Comparison of ENCODE assay signal across 10 cellular contexts in the genomic region with DNA sequence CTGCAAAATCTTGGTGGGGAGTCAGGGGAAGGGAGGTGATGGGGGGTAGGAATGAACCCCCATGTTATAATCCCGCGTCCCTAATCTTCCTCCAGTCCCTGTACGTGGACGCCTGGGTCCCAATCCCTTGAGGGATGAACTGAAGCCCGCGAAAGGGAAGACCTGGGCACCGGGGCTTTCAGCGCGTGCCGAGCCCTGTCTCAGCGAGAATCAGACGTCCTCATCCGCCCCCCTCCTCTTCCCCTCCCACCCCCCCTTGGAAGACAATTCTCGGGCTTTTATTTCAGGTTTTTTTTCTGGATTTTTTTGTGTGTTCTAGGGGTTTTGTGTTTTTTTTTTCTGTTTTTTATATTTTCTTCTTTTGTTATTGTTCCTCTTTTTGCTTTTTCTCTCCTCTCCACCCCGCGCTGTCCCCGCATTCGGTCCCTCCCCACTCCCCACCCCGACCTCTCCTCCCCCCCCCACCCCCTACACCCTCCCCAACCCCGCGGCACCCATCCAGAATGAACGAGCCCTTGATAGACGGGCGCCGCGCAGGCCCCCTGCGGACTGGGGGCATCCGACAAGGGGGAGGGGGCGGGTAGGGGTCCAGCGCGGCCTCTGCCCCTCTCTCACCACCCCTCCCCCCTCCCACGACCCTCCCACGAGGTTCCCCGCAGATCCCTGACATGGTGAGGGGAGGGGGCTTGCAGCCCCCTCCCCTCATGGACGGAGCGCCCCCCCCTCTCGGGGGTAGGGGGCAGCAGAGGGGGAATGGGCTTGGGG. TPM values are rescaled to one million over a fixed set of nuclear protein-coding genes. Genes with fewer than 3 reads are reported as not detected.
DNase-seq lines count a peak whose midpoint lies in the region; ATAC-seq and FAIRE-seq lines count a peak whose summit lies in the region.
"Had no signal": no experiment of that assay in that cellular context is flagged by ENCODE, and none has a peak within 500 bp of the region (broad histone marks: within the 10 kb centered on the region; RNA-seq: fewer than 3 reads in every experiment).

No MANE protein-coding gene starts in this region.

- no peaks in the 10 kb centered on the region; the same call in 1 of the 2 replicates for H3K27me3 ChIP-seq in iPS-20b (ENCODE audit: insufficient read depth, low read length)
- peaks cover 35 to 47% (median 39%) of the 10 kb centered on the region in 5 donors for H3K27me3 ChIP-seq in subcutaneous abdominal adipose tissue (ENCODE audit: control insufficient read depth in 5 of 5, insufficient read depth in 4 of 5, low read length in 5 of 5)

- H3K4me3 ChIP-seq in iPS-20b (ENCODE audit: low read length) (peak overlapping the region; percentile 76; the same call in 1 of the 2 replicates), subcutaneous abdominal adipose tissue (ENCODE audit: low read depth in 1 of 5, low read length in 5 of 5) (peak overlapping the region in 3 of 5 donors; percentile 29 to 63 (median 60))

- H3K36me3 Mint-ChIP-seq in activated naive CD4-positive, alpha-beta T cell treated with anti-CD3 and anti-CD28 coated beads, Interleukin-2, amount 10 ng/mL, durations not matched to agents 7 days and 5 days, result peaks cover 3% of the 10 kb centered on the region
- H3K36me3 Mint-ChIP-seq in T-helper 17 cell (ENCODE audit: low read depth), result peaks cover 8% of the 10 kb centered on the region

- no peak overlapping the region for H3K27ac ChIP-seq in iPS-20b (ENCODE audit: low read length)
- H3K27ac ChIP-seq in subcutaneous abdominal adipose tissue (ENCODE audit: low read depth, low read length), result no peak overlapping the region

- H3K9me3 ChIP-seq in T-helper 17 cell (ENCODE audit: control insufficient read depth, low read length, poor library complexity, severe bottlenecking) (peaks cover 2% of the 10 kb centered on the region), iPS-20b (ENCODE audit: insufficient read depth, low read depth, low read length) (peaks cover 48% of the 10 kb centered on the region), subcutaneous abdominal adipose tissue (ENCODE audit: control insufficient read depth in 5 of 5, low read length in 5 of 5) (peaks cover 0 to 13% (median 10%) of the 10 kb centered on the region in 5 donors)

- no peak for ATAC-seq in T-helper 17 cell

- peaks cover 19% of the 10 kb centered on the region for H3K4me1 Mint-ChIP-seq in activated naive CD4-positive, alpha-beta T cell treated with anti-CD3 and anti-CD28 coated beads, Interleukin-2, amount 10 ng/mL, durations not matched to agents 7 days and 5 days
- H3K4me1 Mint-ChIP-seq in T-helper 17 cell, result peaks cover 6% of the 10 kb centered on the region

- no peak for DNase-seq in activated naive CD4-positive, alpha-beta T cell treated with anti-CD3 and anti-CD28 coated beads, Interleukin-2, amount 10 ng/mL, durations not matched to agents 7 days and 5 days
- DNase-seq in activated naive CD4-positive, alpha-beta T cell treated with anti-CD3 and anti-CD28 coated beads, Interleukin-2, amount 50 U/mL, for 16 hours, result no peak
- DNase-seq in T-helper 17 cell (no peak), frontal cortex (ENCODE audit: low spot score in 2 of 2) (no peak), NCI-H146 (lab: John Stamatoyannopoulos, UW) (no peak), DMS53 (lab: John Stamatoyannopoulos, UW) (no peak)

- H3K4me1 ChIP-seq in iPS-20b (ENCODE audit: insufficient read depth, low read length), result no peaks in the 10 kb centered on the region
- H3K4me1 ChIP-seq in subcutaneous abdominal adipose tissue (ENCODE audit: control insufficient read depth in 5 of 5, insufficient read depth in 5 of 5, low read length in 5 of 5), result peaks cover 0 to 16% (median 10%) of the 10 kb centered on the region in 5 donors

- FAIRE-seq in frontal cortex (lab: Jason Lieb, UNC), result no peak
- FAIRE-seq: bronchial epithelial cell had no signal

- peak overlapping the region; percentile 42 for H3K27ac Mint-ChIP-seq in activated naive CD4-positive, alpha-beta T cell treated with anti-CD3 and anti-CD28 coated beads, Interleukin-2, amount 10 ng/mL, durations not matched to agents 7 days and 5 days
- no peak overlapping the region for H3K27ac Mint-ChIP-seq in T-helper 17 cell

- peaks cover 20% of the 10 kb centered on the region for H3K9me3 Mint-ChIP-seq in activated naive CD4-positive, alpha-beta T cell treated with anti-CD3 and anti-CD28 coated beads, Interleukin-2, amount 10 ng/mL, durations not matched to agents 7 days and 5 days

- H3K9ac ChIP-seq in iPS-20b (ENCODE audit: low read depth, low read length) (no peak overlapping the region), subcutaneous abdominal adipose tissue (ENCODE audit: low read length in 5 of 5) (no peak overlapping the region)

- H3K36me3 ChIP-seq in iPS-20b (ENCODE audit: insufficient read depth, low read depth, low read length) (no peaks in the 10 kb centered on the region), subcutaneous abdominal adipose tissue (ENCODE audit: control insufficient read depth in 5 of 5, insufficient read depth in 5 of 5, low read length in 5 of 5) (no peaks in the 10 kb centered on the region)

- CTCF ChIA-PET in activated naive CD4-positive, alpha-beta T cell treated with anti-CD3 and anti-CD28 coated beads, Interleukin-2, amount 10 ng/mL, durations not matched to agents 7 days and 5 days (lab: Charles Lee), result no interaction called here

- peaks cover 84% of the 10 kb centered on the region for H3K27me3 Mint-ChIP-seq in activated naive CD4-positive, alpha-beta T cell treated with anti-CD3 and anti-CD28 coated beads, Interleukin-2, amount 10 ng/mL, durations not matched to agents 7 days and 5 days
- peaks cover 31% of the 10 kb centered on the region for H3K27me3 Mint-ChIP-seq in T-helper 17 cell

- no peak overlapping the region for H3K4me3 Mint-ChIP-seq in activated naive CD4-positive, alpha-beta T cell treated with anti-CD3 and anti-CD28 coated beads, Interleukin-2, amount 10 ng/mL, durations not matched to agents 7 days and 5 days
- H3K4me3 Mint-ChIP-seq in T-helper 17 cell, result peak overlapping the region; percentile 25

RNA-seq across cellular contexts. Expression of a gene that starts 10.3 kb away (rescaled TPM):
- total RNA-seq in T-helper 17 cell, result not detected
- not detected for total RNA-seq in frontal cortex
- total RNA-seq: bronchial epithelial cell, fibroblast of lung had no signal

RNA-seq across cellular contexts. Expression of a gene that starts 19.8 kb away (rescaled TPM):
- total RNA-seq in T-helper 17 cell, result not detected
- 20.4 TPM for total RNA-seq in frontal cortex
- total RNA-seq: bronchial epithelial cell, fibroblast of lung had no signal

Comparison
In these comparisons a context has a peak if more than half of its experiments do, and no peak if none do; other contexts are left out.
1. RNA of a gene that starts 19.8 kb away (total RNA-seq): 20.4 TPM in frontal cortex (single experiment); not detected in T-helper 17 cell; every median in the first group is over 10 times any median in the second.